In the genomic region with DNA sequence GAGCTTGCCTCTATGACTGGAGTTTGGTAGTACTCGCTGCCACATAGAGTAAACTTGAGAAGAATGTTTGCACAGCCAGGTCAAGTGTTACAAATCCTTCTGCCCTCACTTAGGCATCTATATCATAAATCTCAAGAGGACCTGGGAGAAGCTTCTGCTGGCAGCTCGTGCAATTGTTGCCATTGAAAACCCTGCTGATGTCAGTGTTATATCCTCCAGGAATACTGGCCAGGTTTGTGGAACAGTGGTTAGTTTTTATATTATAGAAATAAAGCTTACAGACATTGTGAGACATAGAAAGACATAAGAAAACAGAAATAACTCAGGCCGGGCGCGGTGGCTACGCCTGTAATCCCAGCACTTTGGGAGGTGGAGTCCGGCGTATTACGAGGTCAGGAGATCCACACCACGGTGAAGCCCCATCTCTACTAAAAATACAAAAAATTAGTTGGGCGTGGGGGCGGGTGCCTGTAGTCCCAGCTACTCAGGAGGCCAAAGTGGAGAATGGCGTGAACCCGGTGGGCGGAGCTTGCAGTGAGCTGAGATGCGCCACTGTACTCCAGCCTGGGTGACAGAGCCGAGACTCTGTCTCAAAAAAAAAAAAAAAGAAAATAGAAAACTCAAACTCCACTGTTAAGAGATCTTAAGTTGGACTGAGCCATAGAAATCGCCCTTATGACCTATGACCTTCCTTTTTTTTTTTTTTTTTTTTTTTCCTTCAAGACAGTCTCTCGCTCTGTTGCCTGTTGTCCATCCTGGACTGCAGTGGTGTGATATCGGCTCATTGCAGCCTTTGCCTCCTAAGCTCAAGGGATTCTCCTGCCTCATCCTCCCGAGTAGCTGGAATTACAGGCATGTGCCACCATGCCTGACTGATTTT, we compare ENCODE assay signal across 7 cellular contexts. TPM values are rescaled to one million over a fixed set of nuclear protein-coding genes. Genes with fewer than 3 reads are reported as not detected.
DNase-seq lines count a peak whose midpoint lies in the region; TF ChIP-seq lines count a peak whose summit lies in the region.

No MANE protein-coding gene starts in this region.

- H4K20me1 ChIP-seq in SU-DHL-6 (ENCODE audit: low read depth, low read length) (peaks cover 35% of the 10 kb centered on the region), smooth muscle cell (ENCODE audit: low read depth) (peaks cover 58% of the 10 kb centered on the region)

- H3K4me3 ChIP-seq in SU-DHL-6 (ENCODE audit: insufficient read depth, low read length, poor library complexity, severe bottlenecking) (peak overlapping the region; percentile 78), choroid plexus epithelial cell (ENCODE audit: low read depth, low read length) (peak overlapping the region; percentile 72), smooth muscle cell (no peak overlapping the region)

- peaks cover 12% of the 10 kb centered on the region for H3K4me1 ChIP-seq in smooth muscle cell (ENCODE audit: low read depth)

- no peak overlapping the region for H2AFZ ChIP-seq in SU-DHL-6 (ENCODE audit: low read depth, low read length, severe bottlenecking)
- H2AFZ ChIP-seq in smooth muscle cell (ENCODE audit: low read depth): no peak overlapping the region

- H3K9me2 ChIP-seq in SU-DHL-6 (replicated peaks; ENCODE audit: insufficient read depth, low read length): no peaks in the 10 kb centered on the region

- H3K4me2 ChIP-seq in SU-DHL-6 (ENCODE audit: low read depth, low read length, poor library complexity, severe bottlenecking): peak overlapping the region; percentile 79
- H3K4me2 ChIP-seq in smooth muscle cell: peak overlapping the region; percentile 86

- POLR2A ChIA-PET in HEK293T (lab: Yijun Ruan, JAX): interaction anchor here (1.0 to 2.8 kb wide), 2 partner anchors 8 to 900 kb away, joined by 3 to 19 read pairs; no protein-coding TSS in a partner anchor

- H3K9me3 ChIP-seq in SU-DHL-6 (ENCODE audit: insufficient read depth, low read length): no peaks in the 10 kb centered on the region
- H3K9me3 ChIP-seq in smooth muscle cell (replicated peaks; ENCODE audit: low read depth): no peaks in the 10 kb centered on the region

- H3K79me2 ChIP-seq in SU-DHL-6 (ENCODE audit: insufficient read depth, low read length): peaks cover 38% of the 10 kb centered on the region
- peaks cover 28% of the 10 kb centered on the region for H3K79me2 ChIP-seq in smooth muscle cell (ENCODE audit: low read depth)

- H3K27ac ChIP-seq in SU-DHL-6 (ENCODE audit: low read depth, low read length): peak overlapping the region; percentile 81
- no peak overlapping the region for H3K27ac ChIP-seq in smooth muscle cell (ENCODE audit: low read depth)

- DNase-seq in HEK293T (ENCODE audit: extremely low spot score) (no peak), choroid plexus epithelial cell (ENCODE audit: low read depth) (no peak), smooth muscle cell (lab: John Stamatoyannopoulos, UW; ENCODE audit: unreplicated experiment) (no peak), iPS-NIHi11 (ENCODE audit: low spot score) (no peak), NCI-H1048 (lab: John Stamatoyannopoulos, UW) (no peak), NCI-H2171 treated with DMSO at 0.1 percent for 48 hours (lab: John Stamatoyannopoulos, UW) (no peak)

- no peak for TF ChIP-seq CTCF in SU-DHL-6 (IDR thresholded peaks at IDR 0.05; ENCODE audit: insufficient read depth, low read length, poor library complexity, severe bottlenecking)
- no peak for TF ChIP-seq CTCF in choroid plexus epithelial cell (conservative IDR thresholded peaks at IDR 0.05; ENCODE audit: low read depth, low read length)
- no peak for TF ChIP-seq CTCF in smooth muscle cell (IDR thresholded peaks at IDR 0.05; ENCODE audit: borderline replicate concordance, insufficient read depth, poor library complexity, severe bottlenecking)

- 83% methylated on average over 21 of the region's 21 CpGs for WGBS in smooth muscle cell (ENCODE audit: low lambda C conversion rate)

- peaks cover 55% of the 10 kb centered on the region for H3K36me3 ChIP-seq in SU-DHL-6 (ENCODE audit: low read length)
- peaks cover 9% of the 10 kb centered on the region for H3K36me3 ChIP-seq in smooth muscle cell (ENCODE audit: low read depth)

- no peaks in the 10 kb centered on the region for H3K27me3 ChIP-seq in SU-DHL-6 (ENCODE audit: low read length)
- no peaks in the 10 kb centered on the region for H3K27me3 ChIP-seq in smooth muscle cell (ENCODE audit: low read depth)

- CTCF ChIA-PET in HEK293T (lab: Yijun Ruan, JAX): no interaction called here

- peaks cover 75% of the 10 kb centered on the region for H3F3A ChIP-seq in SU-DHL-6 (ENCODE audit: insufficient read depth)
- peaks cover 47% of the 10 kb centered on the region for H3F3A ChIP-seq in smooth muscle cell (ENCODE audit: low read depth)

- peak overlapping the region; percentile 88 for H3K9ac ChIP-seq in SU-DHL-6 (ENCODE audit: low read length)
- H3K9ac ChIP-seq in smooth muscle cell (ENCODE audit: low read depth): no peak overlapping the region

TF ChIP-seq in HEK293T, 16 proteins besides CTCF, POLR2A, EP300 and RAD21:
- TF ChIP-seq ZNF384 (IDR thresholded peaks at IDR 0.05) (peak; percentile 43; the same call in 1 of the 2 replicates), LEF1 (IDR thresholded peaks at IDR 0.05; ENCODE audit: borderline replicate concordance) (no peak)

RNA-seq across cellular contexts. Expression of a gene that starts 2.2 kb away (rescaled TPM):
- total RNA-seq in smooth muscle cell: 1,254 and 1,284 TPM in 2 replicates
- 355 and 407 TPM in 2 replicates for polyA plus RNA-seq in smooth muscle cell

RNA-seq across cellular contexts. Expression of a gene that starts 25.6 kb away (rescaled TPM):
- total RNA-seq in smooth muscle cell: 18.9 and 19.1 TPM in 2 replicates
- 18.5 and 22.2 TPM in 2 replicates for polyA plus RNA-seq in smooth muscle cell

RNA-seq across cellular contexts. Expression of a gene that starts 58.7 kb away (rescaled TPM):
- not detected in 2 replicates for total RNA-seq in smooth muscle cell
- polyA plus RNA-seq in smooth muscle cell: not detected in 2 replicates
